8 cellular contexts compared by ENCODE assay signal in the genomic region with DNA sequence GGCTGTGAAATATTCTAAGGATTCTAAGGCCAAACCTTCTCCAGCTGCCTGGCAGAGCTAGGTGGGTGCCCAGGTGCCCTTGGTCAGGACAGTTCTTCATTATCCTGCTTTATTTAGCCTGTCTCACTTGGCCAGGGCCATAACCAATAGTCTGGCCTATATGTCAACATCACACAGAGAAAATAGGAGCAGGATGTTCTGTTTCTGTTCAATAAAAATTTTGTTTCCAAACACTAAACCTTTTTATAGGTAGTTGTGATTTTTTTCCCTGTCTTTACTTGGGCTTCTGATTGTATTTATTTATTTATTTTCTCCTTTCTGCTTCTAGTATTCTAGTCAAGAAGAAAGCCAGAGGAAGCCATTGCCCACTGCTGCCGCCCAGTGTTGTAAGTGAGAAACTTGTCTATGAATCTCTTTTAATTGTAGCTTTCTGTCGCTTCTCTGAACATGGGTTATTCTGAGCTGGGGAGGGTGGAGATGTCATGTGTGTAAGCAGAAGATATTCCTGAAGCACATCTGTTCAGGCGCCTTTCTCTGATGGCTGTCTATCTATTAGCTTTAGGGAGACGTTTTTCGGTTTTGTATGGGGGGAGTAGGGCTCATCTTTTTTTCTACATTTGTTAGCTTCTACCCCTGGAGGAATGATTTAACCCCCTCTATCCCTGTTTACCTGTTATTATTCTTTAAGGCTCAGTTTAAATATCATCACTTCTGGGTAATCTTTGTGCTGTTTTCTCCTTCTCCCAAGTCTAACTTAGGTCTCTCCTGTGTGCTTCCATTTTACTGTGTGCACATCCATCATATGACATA.
DNase-seq lines count a peak whose midpoint lies in the region; ATAC-seq and TF ChIP-seq lines count a peak whose summit lies in the region.

No MANE protein-coding gene starts in this region.

- intact Hi-C loops in left cardiac atrium (cut with DNase I): loop anchor here in 1 of 2 donors (1.0 to 5.0 kb wide), 2 partner anchors 142 to 218 kb away; no protein-coding TSS in a partner anchor
- intact Hi-C loops in psoas muscle (cut with DNase I): loop anchor here (1.0 to 10.0 kb wide), 3 partner anchors 142 to 364 kb away; a partner anchor contains a TSS

- H3K9me3 ChIP-seq in SJCRH30 (replicated peaks) (no peaks in the 10 kb centered on the region), psoas muscle (no peaks in the 10 kb centered on the region)

- WGBS in psoas muscle, 3 donors: 20 to 28% (median 28%) methylated on average over 5 of the region's 5 CpGs

- H3K36me3 ChIP-seq in SJCRH30 (no peaks in the 10 kb centered on the region), psoas muscle (ENCODE audit: insufficient read depth in 1 of 2, low read depth in 1 of 2) (no peaks in the 10 kb centered on the region)

- H3K4me3 ChIP-seq in LNCaP clone FGC (ENCODE audit: low read depth, low read length) (no peak overlapping the region), SJCRH30 (no peak overlapping the region), psoas muscle (no peak overlapping the region)

- TF ChIP-seq CTCF in LNCaP clone FGC (IDR thresholded peaks at IDR 0.05; ENCODE audit: control insufficient read depth, extremely low read depth, insufficient read depth): peak; percentile 78
- peak; percentile 77 for TF ChIP-seq CTCF in psoas muscle (IDR thresholded peaks at IDR 0.05)

- peak; percentile 72 for DNase-seq in DMS53 treated with DMSO at 0.1 percent for 48 hours (lab: John Stamatoyannopoulos, UW; ENCODE audit: unreplicated experiment)
- peak; percentile 79 for DNase-seq in LNCaP clone FGC (ENCODE audit: low read depth)
- peak; percentile 46 to 64 for DNase-seq in SJCRH30
- DNase-seq in amygdala (lab: John Stamatoyannopoulos, UW): peak in 50 of 56 donors; percentile 1 to 83 (median 34)
- peak; percentile 78 for DNase-seq in left cardiac atrium
- peak; percentile 68 to 79 for DNase-seq in psoas muscle

- ATAC-seq in left cardiac atrium (peak; percentile 70 to 74), psoas muscle (peak; percentile 61 to 92 (median 74)), GM18519 (IDR thresholded peaks at IDR 0.05; ENCODE audit: low FRiP score, unreplicated experiment) (no peak), GM18909 (IDR thresholded peaks at IDR 0.05; ENCODE audit: poor library complexity, unreplicated experiment) (no peak)

- H3K4me1 ChIP-seq in SJCRH30 (no peaks in the 10 kb centered on the region), psoas muscle (peaks cover 11% of the 10 kb centered on the region)

- H3K27ac ChIP-seq in SJCRH30: no peak overlapping the region
- no peak overlapping the region for H3K27ac ChIP-seq in psoas muscle

- H3K27me3 ChIP-seq in SJCRH30 (no peaks in the 10 kb centered on the region), psoas muscle (ENCODE audit: insufficient read depth in 3 of 3, low read length in 2 of 3) (no peaks in the 10 kb centered on the region)

Comparison
In these comparisons a context has a peak if more than half of its experiments do, and no peak if none do; other contexts are left out.
1. ATAC-seq: peak in left cardiac atrium (2 of 2) and psoas muscle (4 of 4); none in GM18519 (single experiment) and GM18909 (single experiment).
2. Peak in every context shown above with its lines, with median percentiles within 50 percentile points of each other: DNase-seq.